ENCODE assay signal across 8 cellular contexts in the genomic region with DNA sequence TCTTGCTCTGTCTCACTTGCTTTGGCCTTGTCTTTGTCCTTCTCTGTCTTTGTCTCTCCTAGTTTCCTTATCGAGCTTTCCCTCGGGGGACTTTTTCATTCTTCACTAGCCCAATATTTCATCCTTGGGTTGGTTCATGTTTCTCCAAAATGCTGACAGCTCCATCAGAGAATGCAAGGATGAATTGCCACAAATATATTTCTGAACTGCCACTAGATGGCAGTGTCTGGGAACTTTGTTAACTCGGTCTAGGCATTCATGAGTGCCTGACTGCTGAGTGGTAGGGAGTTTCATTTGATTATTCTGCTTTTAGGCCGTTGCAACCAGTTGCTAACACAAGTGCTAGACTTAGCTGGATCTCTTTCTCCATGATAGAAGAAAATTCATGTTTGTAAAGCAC.
A peak's percentile ranks its signal among the peaks of the same experiment; 100 is the strongest.
DNase-seq lines count a peak whose midpoint lies in the region; ATAC-seq and TF ChIP-seq lines count a peak whose summit lies in the region.

No MANE protein-coding gene starts in this region.

- H3K36me3 Mint-ChIP-seq in CD14-positive monocyte: no peaks in the 10 kb centered on the region

- H3K4me1 Mint-ChIP-seq in CD14-positive monocyte: no peaks in the 10 kb centered on the region

- intact Hi-C loops in CD14-positive monocyte (cut with micrococcal nuclease): loop anchor here in 1 of 2 donors (10.0 kb wide), 1 partner anchor 322 kb away; no protein-coding TSS in a partner anchor
- intact Hi-C loops in testis (cut with DNase I; ENCODE audit: low total_unique reads): no loop called here

- no peak overlapping the region for H3K4me3 Mint-ChIP-seq in CD14-positive monocyte

- no peak for TF ChIP-seq POLR2A in testis (IDR thresholded peaks at IDR 0.05)

- peak; percentile 44 for ATAC-seq in GM19324 (IDR thresholded peaks at IDR 0.05; ENCODE audit: low FRiP score, unreplicated experiment)

- peaks cover 0 to 5% (median 0%) of the 10 kb centered on the region in 7 donors for H3K9me3 Mint-ChIP-seq in CD14-positive monocyte

- TF ChIP-seq CTCF in CD14-positive monocyte (IDR thresholded peaks at IDR 0.05) (peak; percentile 59), LNCAP (IDR thresholded peaks at IDR 0.05) (peak; percentile 48; the same call in 1 of the 2 replicates), testis (IDR thresholded peaks at IDR 0.05) (peak; percentile 45 to 68 (median 50))

- H3K9me3 ChIP-seq in testis: no peaks in the 10 kb centered on the region

- H3K27me3 Mint-ChIP-seq in CD14-positive monocyte (ENCODE audit: low read depth in 3 of 3): peaks cover 0 to 2% (median 2%) of the 10 kb centered on the region in 3 donors

- H3K4me1 ChIP-seq in testis: no peaks in the 10 kb centered on the region

- H3K27ac ChIP-seq in testis: no peak overlapping the region

- no peak overlapping the region for H3K4me3 ChIP-seq in testis

- in situ Hi-C loops in T47D (cut with HindIII; ENCODE audit: low pct_unique_long_range_greater_than_20kb, low sequenced_read_pairs): no loop called here

- H3K36me3 ChIP-seq in testis (ENCODE audit: low read depth, missing control alignments): no peaks in the 10 kb centered on the region

- DNase-seq in CD14-positive monocyte (ENCODE audit: low spot score): no peak
- DNase-seq in T47D (ENCODE audit: low read depth in 1 of 2, low spot score in 1 of 2): peak; percentile 24 to 62
- DNase-seq in islet precursor cell: peak; percentile 54
- DNase-seq in testis: peak; percentile 18
- DNase-seq in NCI-H446 treated with DMSO at 0.1 percent for 48 hours (lab: John Stamatoyannopoulos, UW): no peak
- DNase-seq in anterior cingulate cortex (lab: John Stamatoyannopoulos, UW): no peak

- 14 to 15% methylated on average over 4 of the region's 4 CpGs for WGBS in testis, 2 donors

- H3K27me3 ChIP-seq in testis: no peaks in the 10 kb centered on the region

- no peak overlapping the region for H3K27ac Mint-ChIP-seq in CD14-positive monocyte

Comparison
In these comparisons a context has a peak if more than half of its experiments do, and no peak if none do; other contexts are left out.
1. DNase-seq: peak in T47D (2 of 2), islet precursor cell (single experiment) and testis (single experiment); none in CD14-positive monocyte (single experiment), NCI-H446 treated with DMSO at 0.1 percent for 48 hours (single experiment) and anterior cingulate cortex (0 of 58).
2. Peak in every context shown above with its lines, with median percentiles within 50 percentile points of each other: CTCF ChIP-seq.